Comparison of ENCODE assay signal across 8 cellular contexts in the genomic region with DNA sequence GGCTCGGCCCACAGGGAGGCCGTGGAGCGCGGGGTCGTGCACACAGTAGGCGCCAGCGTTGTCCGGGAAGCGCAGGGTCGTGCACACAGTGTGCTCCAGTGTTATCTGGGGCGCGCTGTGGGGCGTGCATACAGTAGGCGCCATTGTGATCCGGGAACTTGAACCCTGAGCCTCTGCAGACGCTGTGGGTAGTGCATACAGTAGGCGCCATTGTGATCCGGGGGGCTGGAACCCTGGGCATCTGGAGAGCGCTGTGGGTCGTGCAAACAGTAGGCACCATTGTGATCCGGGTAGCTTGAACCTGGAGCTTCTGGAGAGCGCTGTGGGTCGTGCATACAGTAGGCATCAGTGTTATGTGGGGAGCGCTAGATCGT. TPM values are rescaled to one million over a fixed set of nuclear protein-coding genes. Genes with fewer than 3 reads are reported as not detected.
DNase-seq lines count a peak whose midpoint lies in the region; ATAC-seq, FAIRE-seq and TF ChIP-seq lines count a peak whose summit lies in the region.

No MANE protein-coding gene starts in this region.

- H2AFZ ChIP-seq in keratinocyte (ENCODE audit: control insufficient read depth, low read length), result peak overlapping the region; percentile 56

- no peaks in the 10 kb centered on the region for H3K27me3 ChIP-seq in adipocyte (replicated peaks; ENCODE audit: control insufficient read depth, insufficient read depth, low read length)
- no peaks in the 10 kb centered on the region for H3K27me3 ChIP-seq in keratinocyte (ENCODE audit: control insufficient read depth, extremely low read depth, insufficient read depth, low read length)

- DNase-seq in adipocyte (ENCODE audit: low read depth) (no peak), keratinocyte (ENCODE audit: low read depth, low spot score) (no peak), substantia nigra (lab: John Stamatoyannopoulos, UW) (peak in 7 of 49 donors; percentile 16 to 68 (median 31)), pons (ENCODE audit: low spot score) (no peak), HuH-7 (ENCODE audit: low spot score) (no peak)

- peaks cover 75% of the 10 kb centered on the region for H3K79me2 ChIP-seq in keratinocyte (ENCODE audit: control insufficient read depth, insufficient read depth, low read length)

- H3K36me3 ChIP-seq in adipocyte (ENCODE audit: control insufficient read depth, insufficient read depth, low read length, severe bottlenecking) (no peaks in the 10 kb centered on the region), keratinocyte (ENCODE audit: control insufficient read depth in 2 of 2, extremely low read depth in 1 of 2, insufficient read depth in 2 of 2, low read length in 2 of 2) (no peaks in the 10 kb centered on the region)

- no peaks in the 10 kb centered on the region for H4K20me1 ChIP-seq in keratinocyte (ENCODE audit: control insufficient read depth, extremely low read depth, insufficient read depth, low read length)

- H3K9ac ChIP-seq in adipocyte (ENCODE audit: low read length), result peak overlapping the region; percentile 94
- H3K9ac ChIP-seq in keratinocyte (ENCODE audit: control insufficient read depth, extremely low read depth, insufficient read depth, low read length), result peak overlapping the region; percentile 85

- H3K4me3 ChIP-seq in adipocyte (ENCODE audit: low read length), result peak overlapping the region; percentile 95
- peak overlapping the region; percentile 64 to 84 (median 82) for H3K4me3 ChIP-seq in keratinocyte (ENCODE audit: control insufficient read depth in 2 of 3, extremely low read depth in 1 of 3, insufficient read depth in 2 of 3, low read depth in 1 of 3, low read length in 3 of 3)

- no peak for TF ChIP-seq CTCF in keratinocyte (optimal IDR thresholded peaks at IDR 0.05 in 1 of 3, IDR thresholded peaks at IDR 0.05 in 1 of 3, conservative IDR thresholded peaks at IDR 0.05 in 1 of 3; ENCODE audit: extremely low read depth in 1 of 3, insufficient read depth in 2 of 3, low read length in 3 of 3)

- H3K9me1 ChIP-seq in keratinocyte (ENCODE audit: control insufficient read depth, extremely low read depth, insufficient read depth, low read length), result no peaks in the 10 kb centered on the region

- H3K27ac ChIP-seq in keratinocyte (ENCODE audit: control insufficient read depth, insufficient read depth, low read length), result peak overlapping the region; percentile 61
- peak overlapping the region; percentile 81 for H3K27ac ChIP-seq in substantia nigra (ENCODE audit: low read depth, low read length, poor library complexity, severe bottlenecking)

- no peaks in the 10 kb centered on the region for H3K9me3 ChIP-seq in adipocyte (ENCODE audit: control insufficient read depth, low read length)
- no peaks in the 10 kb centered on the region for H3K9me3 ChIP-seq in keratinocyte (ENCODE audit: control insufficient read depth, low read depth, low read length)

- H3K4me1 ChIP-seq in adipocyte (ENCODE audit: control insufficient read depth, insufficient read depth, low read length) (peaks cover 14% of the 10 kb centered on the region), keratinocyte (ENCODE audit: control insufficient read depth, extremely low read depth, insufficient read depth, low read length) (peaks cover 21% of the 10 kb centered on the region)

- dilution Hi-C loops in keratinocyte (cut with MboI; ENCODE audit: extremely low pct_ligation_motif_present, low sequenced_read_pairs), result no loop called here

- H3K4me2 ChIP-seq in keratinocyte (ENCODE audit: control insufficient read depth, extremely low read depth, insufficient read depth, low read depth, low read length), result peak overlapping the region; percentile 87

- no peak for FAIRE-seq in keratinocyte (lab: Jason Lieb, UNC)

- ATAC-seq in HG03571 (IDR thresholded peaks at IDR 0.05; ENCODE audit: unreplicated experiment) (peak; percentile 0), GM21367 (IDR thresholded peaks at IDR 0.05; ENCODE audit: unreplicated experiment) (no peak), HG03108 (IDR thresholded peaks at IDR 0.05; ENCODE audit: unreplicated experiment) (no peak)

RNA-seq across cellular contexts. Expression of gene ZNF236, which starts 0.8 kb away (rescaled TPM):
- polyA plus RNA-seq in keratinocyte, result 3.6 to 4.6 TPM (median 4.5 TPM) in 3 replicates
- 6.1 TPM for polyA plus RNA-seq in keratinocyte (2011; ENCODE audit: low read depth)
- polyA plus RNA-seq in keratinocyte (2011; cell fraction: cytosol; rRNA removed), result 2.1 and 2.3 TPM in 2 replicates
- 10.7 and 14.4 TPM in 2 replicates for polyA plus RNA-seq in keratinocyte (2011; cell fraction: nucleus; rRNA removed)
- polyA plus RNA-seq in keratinocyte (2012; ENCODE audit: low replicate concordance), result 2.1 and 3.4 TPM in 2 replicates
- 15.4 to 30.8 TPM (median 25.0 TPM) in 3 replicates for polyA minus RNA-seq in keratinocyte
- 12.9 TPM for polyA minus RNA-seq in keratinocyte (2011; cell fraction: cytosol; rRNA and poly(A)+ RNA removed)
- polyA minus RNA-seq in keratinocyte (2011; cell fraction: nucleus; rRNA and poly(A)+ RNA removed), result 43.8 and 47.6 TPM in 2 replicates
